In the genomic region with DNA sequence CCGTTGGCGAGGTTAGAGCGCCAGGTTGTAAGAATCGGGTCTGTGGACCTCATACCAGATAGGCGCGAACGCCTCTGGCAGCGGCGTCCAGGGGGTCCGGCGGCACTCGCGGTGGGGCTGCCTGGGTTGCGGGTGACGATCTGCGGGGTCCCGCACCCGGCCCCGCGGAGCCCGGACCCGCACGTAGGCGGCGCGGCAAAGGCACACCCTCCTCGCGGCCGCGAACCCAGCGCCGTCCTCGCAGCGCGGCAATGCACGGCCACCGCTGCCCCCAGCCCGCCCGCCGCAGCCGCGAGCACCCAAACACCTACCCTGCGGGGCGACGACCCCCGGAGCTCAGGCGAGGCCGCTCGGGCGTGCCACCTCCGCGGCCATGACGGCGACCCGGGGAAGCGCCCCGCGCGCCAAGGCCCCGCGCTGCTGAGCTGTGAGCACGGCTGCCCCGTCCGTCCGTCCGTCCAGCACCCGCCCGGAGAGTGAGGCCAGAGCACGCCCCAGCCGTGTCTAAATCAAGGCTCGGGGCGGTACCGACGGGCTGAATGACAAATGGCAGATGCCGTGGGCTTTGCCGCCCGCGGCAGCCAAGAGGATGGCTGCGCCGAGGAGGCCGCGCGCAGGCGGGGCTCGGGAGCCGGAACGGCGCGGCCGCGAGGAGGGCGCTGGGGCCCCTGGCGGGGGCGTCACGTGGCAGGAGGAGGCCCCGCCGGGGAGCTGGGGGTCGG, we compare ENCODE assay signal across 8 cellular contexts. TPM values are rescaled to one million over a fixed set of nuclear protein-coding genes. Genes with fewer than 3 reads are reported as not detected.
DNase-seq lines count a peak whose midpoint lies in the region; ATAC-seq and TF ChIP-seq lines count a peak whose summit lies in the region.

A gene with protein sequence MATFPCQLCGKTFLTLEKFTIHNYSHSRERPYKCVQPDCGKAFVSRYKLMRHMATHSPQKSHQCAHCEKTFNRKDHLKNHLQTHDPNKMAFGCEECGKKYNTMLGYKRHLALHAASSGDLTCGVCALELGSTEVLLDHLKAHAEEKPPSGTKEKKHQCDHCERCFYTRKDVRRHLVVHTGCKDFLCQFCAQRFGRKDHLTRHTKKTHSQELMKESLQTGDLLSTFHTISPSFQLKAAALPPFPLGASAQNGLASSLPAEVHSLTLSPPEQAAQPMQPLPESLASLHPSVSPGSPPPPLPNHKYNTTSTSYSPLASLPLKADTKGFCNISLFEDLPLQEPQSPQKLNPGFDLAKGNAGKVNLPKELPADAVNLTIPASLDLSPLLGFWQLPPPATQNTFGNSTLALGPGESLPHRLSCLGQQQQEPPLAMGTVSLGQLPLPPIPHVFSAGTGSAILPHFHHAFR (minus strand): TSS at position 481 of the 722 bp plus-strand sequence. CDS start 60,123 bp downstream, outside the sequence.

- H3K4me1 ChIP-seq in neutrophil (ENCODE audit: control insufficient read depth in 1 of 2, insufficient read depth in 1 of 2, low read depth in 1 of 2, low read length in 1 of 2), result peaks cover 9 to 17% of the 10 kb centered on the region in 2 experiments

- no peak within 1 kb of the TSS for H3K27ac ChIP-seq in neutrophil

- H3K4me3 Mint-ChIP-seq in activated T-helper 17 cell treated with anti-CD3 and anti-CD28 coated beads, Interleukin-2, amount 50 U/mL, for 72 hours, result peak within 1 kb of the TSS; percentile 76

- peak; percentile 68 for ATAC-seq in GM21825 (IDR thresholded peaks at IDR 0.05; ENCODE audit: unreplicated experiment)
- ATAC-seq in activated T-helper 17 cell treated with anti-CD3 and anti-CD28 coated beads, Interleukin-2, amount 50 U/mL, for 72 hours (replicated peaks), result peak; percentile 69
- no peak for ATAC-seq in GM18520 (IDR thresholded peaks at IDR 0.05; ENCODE audit: unreplicated experiment)

- H3K27me3 ChIP-seq in GM06990 (replicated peaks; ENCODE audit: control insufficient read depth, insufficient read depth, low read length), result no peaks in the 10 kb centered on the region
- H3K27me3 ChIP-seq in neutrophil, result peaks cover 22% of the 10 kb centered on the region

- no peaks in the 10 kb centered on the region for H3K9me3 ChIP-seq in neutrophil

- no peaks in the 10 kb centered on the region for H3K36me3 Mint-ChIP-seq in activated T-helper 17 cell treated with anti-CD3 and anti-CD28 coated beads, Interleukin-2, amount 50 U/mL, for 72 hours (ENCODE audit: low read depth)

- peak; percentile 18 for DNase-seq in GM06990 (ENCODE audit: extremely low read depth, insufficient read length)
- DNase-seq in M059J (ENCODE audit: low read depth), result peak; percentile 77
- DNase-seq in germinal center (ENCODE audit: low spot score), result peak; percentile 28
- no peak for DNase-seq in NCI-H128 (lab: John Stamatoyannopoulos, UW; ENCODE audit: unreplicated experiment)

- H3K9me3 Mint-ChIP-seq in activated T-helper 17 cell treated with anti-CD3 and anti-CD28 coated beads, Interleukin-2, amount 50 U/mL, for 72 hours, result no peaks in the 10 kb centered on the region

- peaks cover 18% of the 10 kb centered on the region for H3K27me3 Mint-ChIP-seq in activated T-helper 17 cell treated with anti-CD3 and anti-CD28 coated beads, Interleukin-2, amount 50 U/mL, for 72 hours

- H3K4me1 Mint-ChIP-seq in activated T-helper 17 cell treated with anti-CD3 and anti-CD28 coated beads, Interleukin-2, amount 50 U/mL, for 72 hours, result peaks cover 5% of the 10 kb centered on the region

- no peak for TF ChIP-seq CTCF in GM06990 (IDR thresholded peaks at IDR 0.05; ENCODE audit: insufficient read depth, low read length, poor library complexity, severe bottlenecking)
- no peak for TF ChIP-seq CTCF in neutrophil (IDR thresholded peaks at IDR 0.05)

- H3K36me3 ChIP-seq in GM06990 (ENCODE audit: control insufficient read depth, insufficient read depth, low read length) (no peaks in the 10 kb centered on the region), neutrophil (no peaks in the 10 kb centered on the region)

- peak within 1 kb of the TSS; percentile 82 for H3K27ac Mint-ChIP-seq in activated T-helper 17 cell treated with anti-CD3 and anti-CD28 coated beads, Interleukin-2, amount 50 U/mL, for 72 hours

- H3K4me3 ChIP-seq in GM06990 (replicated peaks; ENCODE audit: low read depth, low read length) (peak within 1 kb of the TSS; percentile 47), neutrophil (ENCODE audit: low read depth in 1 of 2, low read length in 1 of 2) (peak within 1 kb of the TSS; percentile 32 to 36)

RNA-seq across cellular contexts. Expression of the gene that starts here (rescaled TPM):
- 3.9 and 5.4 TPM in 2 replicates for total RNA-seq in M059J (2014; rRNA removed; shearing (Covaris generic))
- 10 to 100 TPM; 15.5 to 77.8 TPM for total RNA-seq in activated T-helper 17 cell treated with anti-CD3 and anti-CD28 coated beads, Interleukin-2, amount 50 U/mL, for 72 hours
